Comparison of ENCODE assay signal across 1 cellular context in the genomic region with DNA sequence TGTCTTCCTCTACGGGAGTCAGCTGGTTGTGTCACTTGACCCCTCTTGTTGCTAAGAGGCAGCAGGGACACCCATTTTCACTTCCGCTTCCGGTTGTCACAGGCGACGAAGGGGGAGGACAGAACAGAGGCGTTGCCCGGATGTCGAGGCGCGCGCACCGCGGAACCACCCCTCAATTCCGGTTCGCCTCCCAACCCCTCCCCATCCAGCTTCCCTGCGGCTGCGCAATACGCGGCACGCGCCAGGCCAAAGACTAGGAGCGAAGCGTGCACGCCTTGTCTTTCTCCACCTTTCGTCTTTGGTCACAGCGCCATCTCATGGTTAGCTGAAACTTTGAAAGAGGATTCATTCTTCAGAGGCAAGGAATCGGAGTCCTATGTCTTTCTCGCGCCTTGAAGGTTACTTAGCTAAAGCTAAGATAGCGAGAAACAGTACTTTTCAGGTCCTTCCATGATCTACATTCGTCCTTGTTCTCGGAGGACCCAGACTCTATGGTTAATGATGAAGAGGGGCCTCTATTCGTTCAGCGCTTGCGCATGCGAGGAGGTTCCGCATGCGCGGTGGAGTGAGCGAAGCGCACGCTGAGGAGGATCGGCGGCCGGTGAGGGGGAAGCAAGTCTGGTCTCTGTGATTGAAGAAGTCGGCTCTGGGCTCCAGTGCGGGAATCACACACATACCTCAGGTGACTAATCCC.
TF ChIP-seq lines count a peak whose summit lies in the region.

Gene ATP6V1D, minus strand, starts transcription at position 30 of the 694 bp plus-strand sequence. CDS start 106 bp downstream, outside the sequence.
Gene EIF2S1, plus strand, starts transcription at position 554 of the 694 bp plus-strand sequence. CDS start 4,440 bp downstream, outside the sequence.

TF ChIP-seq in K562, 482 proteins besides CTCF, POLR2A, EP300 and RAD21 (continued from another document and continues in another):
- no peak for TF ChIP-seq HOXB6 (CRISPR knock-in tag; IDR thresholded peaks at IDR 0.05; ENCODE audit: borderline replicate concordance)
- no peak for TF ChIP-seq DLX4 (CRISPR knock-in tag; IDR thresholded peaks at IDR 0.05)
- TF ChIP-seq SMAD2 (IDR thresholded peaks at IDR 0.05; ENCODE audit: low read depth, low read length), result no peak
- no peak for TF ChIP-seq MYNN (IDR thresholded peaks at IDR 0.05)
- no peak for TF ChIP-seq MYNN (CRISPR knock-in tag; IDR thresholded peaks at IDR 0.05)
- no peak for TF ChIP-seq NR4A1 (CRISPR knock-in tag; IDR thresholded peaks at IDR 0.05)
- TF ChIP-seq NR4A1 (tag; IDR thresholded peaks at IDR 0.05), result no peak
- TF ChIP-seq POLR3G (IDR thresholded peaks at IDR 0.05; ENCODE audit: extremely low read depth, insufficient read length, insufficient replicate concordance), result no peak
- TF ChIP-seq, protein P1, sequence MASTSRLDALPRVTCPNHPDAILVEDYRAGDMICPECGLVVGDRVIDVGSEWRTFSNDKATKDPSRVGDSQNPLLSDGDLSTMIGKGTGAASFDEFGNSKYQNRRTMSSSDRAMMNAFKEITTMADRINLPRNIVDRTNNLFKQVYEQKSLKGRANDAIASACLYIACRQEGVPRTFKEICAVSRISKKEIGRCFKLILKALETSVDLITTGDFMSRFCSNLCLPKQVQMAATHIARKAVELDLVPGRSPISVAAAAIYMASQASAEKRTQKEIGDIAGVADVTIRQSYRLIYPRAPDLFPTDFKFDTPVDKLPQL (IDR thresholded peaks at IDR 0.05; ENCODE audit: extremely low read depth, insufficient read length), result no peak
- TF ChIP-seq NFXL1 (CRISPR knock-in tag; IDR thresholded peaks at IDR 0.05), result no peak
- TF ChIP-seq PKNOX1 (IDR thresholded peaks at IDR 0.05), result peak; percentile 83
- no peak for TF ChIP-seq ZNF217 (CRISPR knock-in tag; IDR thresholded peaks at IDR 0.05)
- TF ChIP-seq ZNF785 (CRISPR knock-in tag; IDR thresholded peaks at IDR 0.05), result no peak
- TF ChIP-seq ZNF133 (CRISPR knock-in tag; IDR thresholded peaks at IDR 0.05), result no peak
- TF ChIP-seq HIVEP1 (CRISPR knock-in tag; IDR thresholded peaks at IDR 0.05), result no peak
- TF ChIP-seq, protein P2, sequence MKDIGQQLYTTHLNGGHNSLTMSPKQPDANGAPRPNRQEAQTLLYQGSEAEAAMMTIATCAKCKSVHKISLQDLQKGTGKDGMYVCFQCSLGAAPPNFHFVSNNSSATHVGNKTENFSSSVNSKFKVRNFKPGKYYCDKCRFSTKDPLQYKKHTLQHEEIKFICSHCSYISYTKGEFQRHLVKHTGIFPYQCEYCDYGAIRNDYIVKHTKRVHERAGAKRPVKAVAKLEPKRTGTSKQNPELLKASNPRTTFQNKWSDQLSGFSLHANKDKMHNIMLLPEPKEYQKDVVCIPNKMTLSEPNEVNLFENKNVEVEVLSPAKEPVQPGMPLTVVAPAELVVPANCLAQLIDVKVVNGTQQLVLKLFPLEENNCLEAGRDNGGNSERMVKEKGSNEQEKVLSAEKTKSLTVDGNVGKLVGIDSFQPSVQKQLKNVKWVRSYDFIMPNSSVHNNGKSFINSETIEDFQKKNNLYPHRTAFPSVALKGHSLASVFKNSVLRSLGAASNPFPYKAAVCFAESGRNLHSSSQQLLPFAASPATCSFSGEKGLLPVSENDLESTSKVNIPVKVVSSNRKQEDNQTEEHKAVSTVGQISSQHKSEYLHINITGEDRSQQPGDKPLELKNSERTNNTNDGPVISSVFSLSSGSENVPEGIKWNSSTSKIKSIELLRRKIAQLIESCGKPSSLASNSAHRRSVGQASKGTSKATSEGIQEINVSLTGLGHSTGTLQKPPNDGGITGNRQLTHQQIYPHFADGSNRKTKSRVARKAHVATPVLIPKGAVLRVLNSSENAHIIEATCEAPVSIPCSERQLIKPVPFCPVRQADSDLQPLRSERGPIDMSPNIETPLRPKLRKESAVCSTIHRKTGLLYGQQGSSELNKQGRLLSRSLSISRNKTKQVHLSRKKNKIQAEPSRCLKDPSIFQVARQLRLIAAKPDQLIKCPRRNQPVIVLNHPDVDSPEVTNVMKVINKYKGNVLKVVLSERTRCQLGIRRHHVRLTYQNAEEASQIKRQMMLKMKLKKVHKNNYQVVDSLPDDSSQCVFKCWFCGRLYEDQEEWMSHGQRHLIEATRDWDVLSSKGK (CRISPR knock-in tag; IDR thresholded peaks at IDR 0.05), result no peak
- peak; percentile 25; the same call in 1 of the 2 replicates for TF ChIP-seq NBN (IDR thresholded peaks at IDR 0.05; ENCODE audit: low read depth)
- no peak for TF ChIP-seq CGGBP1 (CRISPR knock-in tag; IDR thresholded peaks at IDR 0.05)
- TF ChIP-seq SMAD1 (IDR thresholded peaks at IDR 0.05; ENCODE audit: low read depth, low read length, partially characterized antibody), result no peak
- TF ChIP-seq ZKSCAN3 (CRISPR knock-in tag; IDR thresholded peaks at IDR 0.05), result no peak
- no peak for TF ChIP-seq HNRNPH1 (optimal IDR thresholded peaks at IDR 0.05; ENCODE audit: low read depth, low read length)
- TF ChIP-seq TGIF2 (CRISPR knock-in tag; IDR thresholded peaks at IDR 0.05), result no peak; the same call in 1 of the 2 replicates
- TF ChIP-seq, protein P3, sequence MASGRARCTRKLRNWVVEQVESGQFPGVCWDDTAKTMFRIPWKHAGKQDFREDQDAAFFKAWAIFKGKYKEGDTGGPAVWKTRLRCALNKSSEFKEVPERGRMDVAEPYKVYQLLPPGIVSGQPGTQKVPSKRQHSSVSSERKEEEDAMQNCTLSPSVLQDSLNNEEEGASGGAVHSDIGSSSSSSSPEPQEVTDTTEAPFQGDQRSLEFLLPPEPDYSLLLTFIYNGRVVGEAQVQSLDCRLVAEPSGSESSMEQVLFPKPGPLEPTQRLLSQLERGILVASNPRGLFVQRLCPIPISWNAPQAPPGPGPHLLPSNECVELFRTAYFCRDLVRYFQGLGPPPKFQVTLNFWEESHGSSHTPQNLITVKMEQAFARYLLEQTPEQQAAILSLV (tag; IDR thresholded peaks at IDR 0.05), result no peak
- TF ChIP-seq ASH1L (IDR thresholded peaks at IDR 0.05; ENCODE audit: borderline replicate concordance, low read depth, partially characterized antibody), result no peak
- no peak for TF ChIP-seq SAFB (IDR thresholded peaks at IDR 0.05; ENCODE audit: borderline replicate concordance, low read depth, low read length)
- TF ChIP-seq, protein P4, sequence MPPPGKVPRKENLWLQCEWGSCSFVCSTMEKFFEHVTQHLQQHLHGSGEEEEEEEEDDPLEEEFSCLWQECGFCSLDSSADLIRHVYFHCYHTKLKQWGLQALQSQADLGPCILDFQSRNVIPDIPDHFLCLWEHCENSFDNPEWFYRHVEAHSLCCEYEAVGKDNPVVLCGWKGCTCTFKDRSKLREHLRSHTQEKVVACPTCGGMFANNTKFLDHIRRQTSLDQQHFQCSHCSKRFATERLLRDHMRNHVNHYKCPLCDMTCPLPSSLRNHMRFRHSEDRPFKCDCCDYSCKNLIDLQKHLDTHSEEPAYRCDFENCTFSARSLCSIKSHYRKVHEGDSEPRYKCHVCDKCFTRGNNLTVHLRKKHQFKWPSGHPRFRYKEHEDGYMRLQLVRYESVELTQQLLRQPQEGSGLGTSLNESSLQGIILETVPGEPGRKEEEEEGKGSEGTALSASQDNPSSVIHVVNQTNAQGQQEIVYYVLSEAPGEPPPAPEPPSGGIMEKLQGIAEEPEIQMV (tag; conservative IDR thresholded peaks at IDR 0.05; ENCODE audit: low read depth), result no peak
- no peak for TF ChIP-seq IFI16 (CRISPR knock-in tag; IDR thresholded peaks at IDR 0.05)
- no peak for TF ChIP-seq ZNF583 (CRISPR knock-in tag; IDR thresholded peaks at IDR 0.05)
- TF ChIP-seq ZNF76 (CRISPR knock-in tag; IDR thresholded peaks at IDR 0.05; ENCODE audit: borderline replicate concordance), result no peak
- TF ChIP-seq RBBP5 (IDR thresholded peaks at IDR 0.05; ENCODE audit: borderline replicate concordance, insufficient read depth, low read length, poor library complexity, severe bottlenecking), result peak; percentile 71
- TF ChIP-seq ZNF766 (CRISPR knock-in tag; conservative IDR thresholded peaks at IDR 0.05), result no peak
- TF ChIP-seq THRAP3 (IDR thresholded peaks at IDR 0.05; ENCODE audit: borderline replicate concordance), result no peak
- no peak for TF ChIP-seq ZNF280A (IDR thresholded peaks at IDR 0.05; ENCODE audit: low read depth, partially characterized antibody)
- TF ChIP-seq ILF3 (IDR thresholded peaks at IDR 0.05; ENCODE audit: borderline replicate concordance), result no peak
- TF ChIP-seq GATA2 (CRISPR knock-in tag; IDR thresholded peaks at IDR 0.05), result no peak
- peak; percentile 74; the same call in 1 of the 2 replicates for TF ChIP-seq FOXK1 (CRISPR knock-in tag; IDR thresholded peaks at IDR 0.05; ENCODE audit: borderline replicate concordance)
- no peak for TF ChIP-seq FOSL1 (tag; conservative IDR thresholded peaks at IDR 0.05)
- TF ChIP-seq FOXJ2 (tag; IDR thresholded peaks at IDR 0.05), result peak; percentile 64; the same call in 1 of the 2 replicates
- no peak for TF ChIP-seq SMARCA5 (IDR thresholded peaks at IDR 0.05)
- TF ChIP-seq ELF2 (CRISPR knock-in tag; IDR thresholded peaks at IDR 0.05), result peak; percentile 79
- TF ChIP-seq, protein P5, sequence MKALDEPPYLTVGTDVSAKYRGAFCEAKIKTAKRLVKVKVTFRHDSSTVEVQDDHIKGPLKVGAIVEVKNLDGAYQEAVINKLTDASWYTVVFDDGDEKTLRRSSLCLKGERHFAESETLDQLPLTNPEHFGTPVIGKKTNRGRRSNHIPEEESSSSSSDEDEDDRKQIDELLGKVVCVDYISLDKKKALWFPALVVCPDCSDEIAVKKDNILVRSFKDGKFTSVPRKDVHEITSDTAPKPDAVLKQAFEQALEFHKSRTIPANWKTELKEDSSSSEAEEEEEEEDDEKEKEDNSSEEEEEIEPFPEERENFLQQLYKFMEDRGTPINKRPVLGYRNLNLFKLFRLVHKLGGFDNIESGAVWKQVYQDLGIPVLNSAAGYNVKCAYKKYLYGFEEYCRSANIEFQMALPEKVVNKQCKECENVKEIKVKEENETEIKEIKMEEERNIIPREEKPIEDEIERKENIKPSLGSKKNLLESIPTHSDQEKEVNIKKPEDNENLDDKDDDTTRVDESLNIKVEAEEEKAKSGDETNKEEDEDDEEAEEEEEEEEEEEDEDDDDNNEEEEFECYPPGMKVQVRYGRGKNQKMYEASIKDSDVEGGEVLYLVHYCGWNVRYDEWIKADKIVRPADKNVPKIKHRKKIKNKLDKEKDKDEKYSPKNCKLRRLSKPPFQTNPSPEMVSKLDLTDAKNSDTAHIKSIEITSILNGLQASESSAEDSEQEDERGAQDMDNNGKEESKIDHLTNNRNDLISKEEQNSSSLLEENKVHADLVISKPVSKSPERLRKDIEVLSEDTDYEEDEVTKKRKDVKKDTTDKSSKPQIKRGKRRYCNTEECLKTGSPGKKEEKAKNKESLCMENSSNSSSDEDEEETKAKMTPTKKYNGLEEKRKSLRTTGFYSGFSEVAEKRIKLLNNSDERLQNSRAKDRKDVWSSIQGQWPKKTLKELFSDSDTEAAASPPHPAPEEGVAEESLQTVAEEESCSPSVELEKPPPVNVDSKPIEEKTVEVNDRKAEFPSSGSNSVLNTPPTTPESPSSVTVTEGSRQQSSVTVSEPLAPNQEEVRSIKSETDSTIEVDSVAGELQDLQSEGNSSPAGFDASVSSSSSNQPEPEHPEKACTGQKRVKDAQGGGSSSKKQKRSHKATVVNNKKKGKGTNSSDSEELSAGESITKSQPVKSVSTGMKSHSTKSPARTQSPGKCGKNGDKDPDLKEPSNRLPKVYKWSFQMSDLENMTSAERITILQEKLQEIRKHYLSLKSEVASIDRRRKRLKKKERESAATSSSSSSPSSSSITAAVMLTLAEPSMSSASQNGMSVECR (CRISPR knock-in tag; IDR thresholded peaks at IDR 0.05), result peak; percentile 94
- TF ChIP-seq ETV6 (IDR thresholded peaks at IDR 0.05; ENCODE audit: borderline replicate concordance in 1 of 2, low read depth in 2 of 2, low read length in 1 of 2), result no peak; a peak in 1 of 4 replicates
- no peak for TF ChIP-seq ETV6 (CRISPR knock-in tag; IDR thresholded peaks at IDR 0.05; ENCODE audit: borderline replicate concordance)
- TF ChIP-seq E2F1 (CRISPR knock-in tag; IDR thresholded peaks at IDR 0.05), result no peak
- TF ChIP-seq MTA3 (IDR thresholded peaks at IDR 0.05; ENCODE audit: borderline replicate concordance), result peak; percentile 44; the same call in 1 of the 2 replicates
- no peak for TF ChIP-seq SIRT6 (IDR thresholded peaks at IDR 0.05; ENCODE audit: low read depth, low read length)
- peak; percentile 67 to 70; a peak in 3 of 4 replicates for TF ChIP-seq MAZ (CRISPR knock-in tag; conservative IDR thresholded peaks at IDR 0.05 in 1 of 2, IDR thresholded peaks at IDR 0.05 in 1 of 2)
- peak; percentile 61 for TF ChIP-seq SP2 (IDR thresholded peaks at IDR 0.05; ENCODE audit: extremely low read depth, low read depth, low read length, poor library complexity, severe bottlenecking)
